In genomic region chr2:51697095-51697494, GRCh38 we compare ENCODE assay signal across 25 cellular contexts.
DNase-seq lines count a peak whose midpoint lies in the region; ATAC-seq, FAIRE-seq and TF ChIP-seq lines count a peak whose summit lies in the region.
"Had no signal": no experiment of that assay in that cellular context is flagged by ENCODE, and none has a peak within 500 bp of the region (broad histone marks: within the 10 kb centered on the region; RNA-seq: fewer than 3 reads in every experiment).

No MANE protein-coding gene starts in this region.

- peaks cover 0 to 4% (median 0%) of the 10 kb centered on the region in 4 donors for H3K4me1 ChIP-seq in right lobe of liver
- H3K4me1 ChIP-seq: ascending aorta had no signal

- no peak for TF ChIP-seq POLR2A in right lobe of liver (IDR thresholded peaks at IDR 0.05)
- no peak for TF ChIP-seq POLR2A in GM12891 (IDR thresholded peaks at IDR 0.05; ENCODE audit: low read depth, low read length)

- FAIRE-seq in colon (lab: Jason Lieb, UNC) (peak; percentile 41), GM12891 (lab: Jason Lieb, UNC) (no peak)
- FAIRE-seq: A204.1, H1, keratinocyte had no signal

- no peak for TF ChIP-seq CTCF in right lobe of liver (IDR thresholded peaks at IDR 0.05)

- peak overlapping the region; percentile 12 to 71 (median 44) for H3K27ac ChIP-seq in right lobe of liver
- H3K27ac ChIP-seq: ascending aorta, PC-9 had no signal

- intact Hi-C loops in right lobe of liver (cut with DNase I) = no loop called here

- H3K27me3 ChIP-seq in right lobe of liver = no peaks in the 10 kb centered on the region
- H3K27me3 ChIP-seq: ascending aorta had no signal

- WGBS in right lobe of liver (ENCODE audit: insufficient coverage, low coverage, low lambda C conversion rate, missing lambda C conversion rate) = 28% methylated on average over 5 of the region's 5 CpGs

- H3K9me3 ChIP-seq in right lobe of liver = no peaks in the 10 kb centered on the region
- H3K9me3 ChIP-seq: ascending aorta had no signal

- H3K4me3 ChIP-seq in right lobe of liver = no peak overlapping the region
- H3K4me3 ChIP-seq: ascending aorta, PC-9 had no signal

- no peaks in the 10 kb centered on the region for H3K36me3 ChIP-seq in right lobe of liver
- H3K36me3 ChIP-seq: ascending aorta had no signal

- DNase-seq in AG08395 (ENCODE audit: low spot score) (peak; percentile 2), right lobe of liver (no peak), ureter (ENCODE audit: low spot score) (no peak), GM12891 (ENCODE audit: insufficient read length, low spot score) (no peak), GM19238 (ENCODE audit: insufficient read length, low spot score) (no peak)
- no peak for DNase-seq in effector CD4-positive, alpha-beta T cell
- DNase-seq: activated CD4-positive, alpha-beta T cell treated with anti-CD3 and anti-CD28 coated beads for 1 hour; activated gamma-delta T cell; activated naive CD8-positive, alpha-beta T cell treated with anti-CD3 and anti-CD28 coated beads, Interleukin-2, amount 10 ng/mL, durations not matched to agents 7 days and 5 days; CD8-positive, alpha-beta T cell; glutamatergic neuron; NCI-H1048; NCI-H1694 treated with DMSO at 0.1 percent for 48 hours; NCI-H2171 treated with DMSO at 0.1 percent for 48 hours; NCI-H524 treated with DMSO at 0.1 percent for 48 hours; NK-92 treated with Interleukin-12 subunit alpha and Interleukin-12 subunit beta, amount 100 ng/mL, for 24 hours; PC-9 had no signal

- ATAC-seq in GM21786 (IDR thresholded peaks at IDR 0.05; ENCODE audit: unreplicated experiment) = peak; percentile 60
- peak; percentile 94 to 98 (median 96) for ATAC-seq in right lobe of liver
- ATAC-seq: CD8-positive, alpha-beta T cell; Right ventricle myocardium inferior; SK-N-SH treated with all-trans-retinoic acid at 6 μM for 48 hours had no signal

TF ChIP-seq in GM12891, 5 proteins besides CTCF, POLR2A, EP300 and RAD21:
- no peak for TF ChIP-seq POLR2AphosphoS5 (IDR thresholded peaks at IDR 0.05; ENCODE audit: low read depth, low read length)
- no peak for TF ChIP-seq PAX5 (IDR thresholded peaks at IDR 0.05; ENCODE audit: insufficient read depth, low read length, severe bottlenecking)
- TF ChIP-seq POU2F2 (IDR thresholded peaks at IDR 0.05; ENCODE audit: low read depth, low read length) = no peak
- TF ChIP-seq SPI1 (IDR thresholded peaks at IDR 0.05; ENCODE audit: low read depth, low read length) = no peak
- TF ChIP-seq TAF1 (IDR thresholded peaks at IDR 0.05; ENCODE audit: low read depth, low read length) = no peak
